24 cellular contexts compared by ENCODE assay signal in genomic region chr2:3073721-3074120, GRCh38.
"Had no signal": no experiment of that assay in that cellular context is flagged by ENCODE, and none has a peak within 500 bp of the region (broad histone marks: within the 10 kb centered on the region; RNA-seq: fewer than 3 reads in every experiment).

No MANE protein-coding gene starts in this region.

- H3K4me3 ChIP-seq: gastrocnemius medialis, heart left ventricle had no signal

- ATAC-seq: activated CD4-positive, alpha-beta T cell treated with anti-CD3 and anti-CD28 coated beads for 36 hours; activated T-cell treated with anti-CD3 and anti-CD28 coated beads, Interleukin-2, amount 50 U/mL, for 72 hours; effector memory CD8-positive, alpha-beta T cell; gastrocnemius medialis; heart left ventricle; T-helper 17 cell had no signal

- H3K9me3 ChIP-seq: gastrocnemius medialis, heart left ventricle had no signal

- H3K27ac ChIP-seq: epithelial cell of prostate, gastrocnemius medialis, heart left ventricle had no signal

- H3K4me1 ChIP-seq: gastrocnemius medialis had no signal

- DNase-seq: activated CD4-positive, alpha-beta memory T cell treated with anti-CD3 and anti-CD28 coated beads, Interleukin-2, amount 10 ng/mL, durations not matched to agents 7 days and 5 days; activated CD4-positive, alpha-beta T cell treated with anti-CD3 and anti-CD28 coated beads for 36 hours; activated CD4-positive, CD25-positive, alpha-beta regulatory T cell; activated CD4-positive, CD25-positive, alpha-beta regulatory T cell treated with anti-CD3 and anti-CD28 coated beads, Interleukin-2, amount 50 U/mL, for 72 hours; activated CD8-positive, alpha-beta memory T cell treated with anti-CD3 and anti-CD28 coated beads, Interleukin-2, amount 50 U/mL, for 48 hours; activated gamma-delta T cell treated with Interleukin-2 at 50 U/mL for 16 hours; activated naive CD4-positive, alpha-beta T cell treated with anti-CD3 and anti-CD28 coated beads, Interleukin-2, amount 50 U/mL, for 16 hours; activated naive CD4-positive, alpha-beta T cell treated with Interleukin-2 at 50 U/mL for 16 hours; activated T-cell treated with anti-CD3 and anti-CD28 coated beads for 4 hours; activated T-cell treated with anti-CD3 and anti-CD28 coated beads, Interleukin-2, amount 50 U/mL, for 24 hours; activated T-cell treated with anti-CD3 and anti-CD28 coated beads, Interleukin-2, amount 50 U/mL, for 72 hours; amniotic stem cell; cortex of kidney; dermis blood vessel endothelial cell; effector CD4-positive, alpha-beta T cell; effector memory CD8-positive, alpha-beta T cell; foreskin fibroblast; gastrocnemius medialis; glutamatergic neuron; heart left ventricle; T-helper 1 cell; T-helper 17 cell; T1000 had no signal

- H3K27me3 ChIP-seq: gastrocnemius medialis had no signal

- H3K36me3 ChIP-seq: gastrocnemius medialis, heart left ventricle had no signal
